ENCODE assay signal across 8 cellular contexts in the genomic region with DNA sequence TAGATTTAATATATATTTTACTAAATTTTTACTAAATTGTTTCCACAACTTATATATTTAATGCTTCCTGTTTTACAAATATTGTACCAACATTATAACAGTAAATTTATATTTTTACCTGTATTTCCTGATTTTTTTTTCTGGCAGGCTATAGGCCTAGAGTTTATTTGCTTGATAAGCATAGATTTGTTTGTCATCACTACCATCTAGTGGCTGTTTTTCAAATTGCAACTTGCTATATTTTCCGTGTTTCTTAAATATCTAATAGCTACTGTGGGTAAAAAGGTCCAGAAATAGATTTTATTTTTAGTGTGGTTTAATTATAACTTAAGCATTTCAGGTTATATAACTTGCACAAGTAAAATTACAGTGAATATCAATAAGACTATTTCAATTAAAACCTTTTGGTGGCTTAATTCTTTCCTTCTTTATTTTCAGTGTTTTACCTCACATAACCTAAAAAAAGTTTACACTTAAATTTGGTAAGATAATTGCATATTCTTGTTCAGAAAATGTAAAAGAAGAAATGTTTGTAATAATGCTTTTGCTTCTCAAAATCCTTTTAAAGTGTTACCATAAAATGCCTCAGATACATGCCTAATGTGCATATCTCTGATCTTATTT.
DNase-seq lines count a peak whose midpoint lies in the region; TF ChIP-seq lines count a peak whose summit lies in the region.

No MANE protein-coding gene starts in this region.

- intact Hi-C loops in activated naive CD4-positive, alpha-beta T cell treated with anti-CD3 and anti-CD28 coated beads for 36 hours (cut with micrococcal nuclease) = loop anchor here (1.0 to 10.0 kb wide), 3 partner anchors 60 to 1407 kb away; a partner anchor contains a TSS

- H3K36me3 ChIP-seq in tibial nerve = peaks cover 0 to 18% (median 0%) of the 10 kb centered on the region in 3 donors

- POLR2A ChIA-PET in activated CD4-positive, alpha-beta T cell treated with anti-CD3 and anti-CD28 coated beads, Interleukin-2, amount 10 ng/mL, durations not matched to agents 7 days and 5 days (lab: Charles Lee) = interaction anchor here (0.6 kb wide), 1 partner anchor 117 kb away, joined by 6 read pairs; no protein-coding TSS in a partner anchor

- no peaks in the 10 kb centered on the region for H3K4me1 ChIP-seq in tibial nerve

- peaks cover 11% of the 10 kb centered on the region for H3K36me3 Mint-ChIP-seq in activated CD4-positive, alpha-beta T cell treated with anti-CD3 and anti-CD28 coated beads, Interleukin-2, amount 10 ng/mL, durations not matched to agents 7 days and 5 days (ENCODE audit: low read depth)
- H3K36me3 Mint-ChIP-seq in immature natural killer cell = no peaks in the 10 kb centered on the region
- H3K36me3 Mint-ChIP-seq in activated naive CD4-positive, alpha-beta T cell treated with anti-CD3 and anti-CD28 coated beads for 36 hours (ENCODE audit: low read depth) = peaks cover 17% of the 10 kb centered on the region

- no peak for TF ChIP-seq EP300 in tibial nerve (IDR thresholded peaks at IDR 0.05)

- H3K9me3 Mint-ChIP-seq in activated CD4-positive, alpha-beta T cell treated with anti-CD3 and anti-CD28 coated beads, Interleukin-2, amount 10 ng/mL, durations not matched to agents 7 days and 5 days = no peaks in the 10 kb centered on the region
- no peaks in the 10 kb centered on the region for H3K9me3 Mint-ChIP-seq in immature natural killer cell
- H3K9me3 Mint-ChIP-seq in activated naive CD4-positive, alpha-beta T cell treated with anti-CD3 and anti-CD28 coated beads for 36 hours = no peaks in the 10 kb centered on the region

- 0% methylated on average over 1 of the region's 1 CpG for WGBS in tibial nerve, 2 donors

- H3K9me3 ChIP-seq in tibial nerve = no peaks in the 10 kb centered on the region

- CTCF ChIA-PET in activated CD4-positive, alpha-beta T cell treated with anti-CD3 and anti-CD28 coated beads, Interleukin-2, amount 10 ng/mL, durations not matched to agents 7 days and 5 days (lab: Charles Lee) = interaction anchor here (0.6 to 3.0 kb wide), 14 partner anchors 10 to 327 kb away, joined by 3 to 37 read pairs (median 4); a partner anchor contains a TSS
- CTCF ChIA-PET in activated naive CD4-positive, alpha-beta T cell treated with anti-CD3 and anti-CD28 coated beads for 36 hours (lab: Charles Lee) = interaction anchor here (0.6 to 6.4 kb wide), 20 partner anchors 11 to 802 kb away, joined by 3 to 159 read pairs (median 4); a partner anchor contains a TSS

- no peak overlapping the region for H3K4me3 Mint-ChIP-seq in activated CD4-positive, alpha-beta T cell treated with anti-CD3 and anti-CD28 coated beads, Interleukin-2, amount 10 ng/mL, durations not matched to agents 7 days and 5 days
- H3K4me3 Mint-ChIP-seq in immature natural killer cell = no peak overlapping the region
- no peak overlapping the region for H3K4me3 Mint-ChIP-seq in activated naive CD4-positive, alpha-beta T cell treated with anti-CD3 and anti-CD28 coated beads for 36 hours

- H3K4me1 Mint-ChIP-seq in activated CD4-positive, alpha-beta T cell treated with anti-CD3 and anti-CD28 coated beads, Interleukin-2, amount 10 ng/mL, durations not matched to agents 7 days and 5 days = peaks cover 2% of the 10 kb centered on the region
- no peaks in the 10 kb centered on the region for H3K4me1 Mint-ChIP-seq in immature natural killer cell
- H3K4me1 Mint-ChIP-seq in activated naive CD4-positive, alpha-beta T cell treated with anti-CD3 and anti-CD28 coated beads for 36 hours (ENCODE audit: low read depth) = peaks cover 5% of the 10 kb centered on the region

- no peak for TF ChIP-seq POLR2A in tibial nerve (IDR thresholded peaks at IDR 0.05)

- TF ChIP-seq CTCF in HFF-Myc (IDR thresholded peaks at IDR 0.05; ENCODE audit: low read depth, low read length, missing control alignments) (peak; percentile 43), tibial nerve (IDR thresholded peaks at IDR 0.05) (peak; percentile 68 to 90 (median 83))

- H3K4me3 ChIP-seq in HFF-Myc (replicated peaks; ENCODE audit: low read depth, low read length) = no peak overlapping the region
- no peak overlapping the region for H3K4me3 ChIP-seq in tibial nerve

- H3K27me3 ChIP-seq in tibial nerve = no peaks in the 10 kb centered on the region

- DNase-seq in activated CD4-positive, alpha-beta T cell treated with anti-CD3 and anti-CD28 coated beads, Interleukin-2, amount 10 ng/mL, durations not matched to agents 7 days and 5 days = peak; percentile 57
- DNase-seq in activated CD4-positive, alpha-beta T cell treated with anti-CD3 and anti-CD28 coated beads for 48 hours = no peak
- DNase-seq in HFF-Myc (ENCODE audit: extremely low read depth, low read depth) = peak; percentile 56
- peak; percentile 63 for DNase-seq in NCI-H1694 (lab: John Stamatoyannopoulos, UW)
- DNase-seq in amniotic epithelial cell (ENCODE audit: low read depth) = peak; percentile 64
- DNase-seq in immature natural killer cell = peak; percentile 51 to 61 (median 56)
- peak in 1 of 2 donors; percentile 57 for DNase-seq in tibial nerve (ENCODE audit: low spot score in 2 of 2)
- DNase-seq in activated naive CD4-positive, alpha-beta T cell treated with anti-CD3 and anti-CD28 coated beads for 36 hours = no peak

- no peak overlapping the region for H3K27ac Mint-ChIP-seq in activated CD4-positive, alpha-beta T cell treated with anti-CD3 and anti-CD28 coated beads, Interleukin-2, amount 10 ng/mL, durations not matched to agents 7 days and 5 days
- H3K27ac Mint-ChIP-seq in immature natural killer cell = no peak overlapping the region
- H3K27ac Mint-ChIP-seq in activated naive CD4-positive, alpha-beta T cell treated with anti-CD3 and anti-CD28 coated beads for 36 hours = no peak overlapping the region

- no peaks in the 10 kb centered on the region for H3K27me3 Mint-ChIP-seq in activated CD4-positive, alpha-beta T cell treated with anti-CD3 and anti-CD28 coated beads, Interleukin-2, amount 10 ng/mL, durations not matched to agents 7 days and 5 days
- H3K27me3 Mint-ChIP-seq in immature natural killer cell (ENCODE audit: low read depth in 3 of 3) = peaks cover 0 to 6% (median 2%) of the 10 kb centered on the region in 3 donors
- H3K27me3 Mint-ChIP-seq in activated naive CD4-positive, alpha-beta T cell treated with anti-CD3 and anti-CD28 coated beads for 36 hours (ENCODE audit: low read depth) = no peaks in the 10 kb centered on the region

- no peak overlapping the region for H3K27ac ChIP-seq in tibial nerve

Comparison
In these comparisons a context has a peak if more than half of its experiments do, and no peak if none do; other contexts are left out.
1. DNase-seq: peak in activated CD4-positive, alpha-beta T cell treated with anti-CD3 and anti-CD28 coated beads, Interleukin-2, amount 10 ng/mL, durations not matched to agents 7 days and 5 days (single experiment), HFF-Myc (single experiment), NCI-H1694 (single experiment), amniotic epithelial cell (single experiment) and immature natural killer cell (3 of 3); none in activated CD4-positive, alpha-beta T cell treated with anti-CD3 and anti-CD28 coated beads for 48 hours (single experiment) and activated naive CD4-positive, alpha-beta T cell treated with anti-CD3 and anti-CD28 coated beads for 36 hours (single experiment).